23 cellular contexts compared by ENCODE assay signal in genomic region chr16:58853830-58854229, GRCh38.
DNase-seq lines count a peak whose midpoint lies in the region; ATAC-seq and TF ChIP-seq lines count a peak whose summit lies in the region.
"Had no signal": no experiment of that assay in that cellular context is flagged by ENCODE, and none has a peak within 500 bp of the region (broad histone marks: within the 10 kb centered on the region; RNA-seq: fewer than 3 reads in every experiment).

No MANE protein-coding gene starts in this region.

- ATAC-seq in GM18909 (IDR thresholded peaks at IDR 0.05; ENCODE audit: poor library complexity, unreplicated experiment) (peak; percentile 3), GM21528 (IDR thresholded peaks at IDR 0.05; ENCODE audit: low FRiP score, unreplicated experiment) (peak; percentile 2), HG03159 (IDR thresholded peaks at IDR 0.05; ENCODE audit: unreplicated experiment) (peak; percentile 14), body of pancreas (no peak), right cardiac atrium (no peak)
- peak in 1 of 2 donors; percentile 33 for ATAC-seq in natural killer cell treated with Interleukin-12 subunit alpha and Interleukin-12 subunit beta and Interleukin-15 and Interleukin-18, amount 100 ng/mL, for 72 hours
- ATAC-seq: activated CD4-positive, alpha-beta T cell treated with anti-CD3 and anti-CD28 coated beads for 36 hours; foreskin keratinocyte; left lung; pancreas had no signal

- H3K9me3 ChIP-seq in body of pancreas (no peaks in the 10 kb centered on the region), right cardiac atrium (ENCODE audit: control insufficient read depth, low read length) (no peaks in the 10 kb centered on the region)
- H3K9me3 ChIP-seq: colonic mucosa, pancreas, tibial artery had no signal

- TF ChIP-seq POLR2A in body of pancreas (IDR thresholded peaks at IDR 0.05), result no peak

- intact Hi-C loops in body of pancreas (cut with DNase I), result no loop called here
- intact Hi-C loops in right cardiac atrium (cut with DNase I), result no loop called here

- no peak overlapping the region for H3K27ac ChIP-seq in body of pancreas
- no peak overlapping the region for H3K27ac ChIP-seq in right cardiac atrium (ENCODE audit: low read length)
- H3K27ac ChIP-seq: colonic mucosa, foreskin keratinocyte, left lung, pancreas, skin epidermis, tibial artery had no signal

- peaks cover 8 to 11% of the 10 kb centered on the region in 2 donors for H3K27me3 Mint-ChIP-seq in natural killer cell treated with Interleukin-12 subunit alpha and Interleukin-12 subunit beta and Interleukin-15 and Interleukin-18, amount 100 ng/mL, for 72 hours
- H3K27me3 Mint-ChIP-seq: activated naive CD4-positive, alpha-beta T cell treated with anti-CD3 and anti-CD28 coated beads, Interleukin-2, amount 10 ng/mL, durations not matched to agents 7 days and 5 days had no signal

- no peak overlapping the region for H3K4me3 ChIP-seq in body of pancreas
- H3K4me3 ChIP-seq in right cardiac atrium (ENCODE audit: low read length), result no peak overlapping the region
- H3K4me3 ChIP-seq: colonic mucosa, left lung, pancreas, skin epidermis, tibial artery had no signal

- 46 to 65% methylated on average over 2 to 3 of the region's 3 CpGs for WGBS in body of pancreas, 2 donors
- 73% methylated on average over 3 of the region's 3 CpGs for WGBS in right cardiac atrium

- peak overlapping the region; percentile 21 to 58 for H3K27ac Mint-ChIP-seq in natural killer cell treated with Interleukin-12 subunit alpha and Interleukin-12 subunit beta and Interleukin-15 and Interleukin-18, amount 100 ng/mL, for 72 hours
- H3K27ac Mint-ChIP-seq: activated CD4-positive, alpha-beta T cell treated with anti-CD3 and anti-CD28 coated beads for 36 hours; activated naive CD4-positive, alpha-beta T cell treated with anti-CD3 and anti-CD28 coated beads, Interleukin-2, amount 10 ng/mL, durations not matched to agents 7 days and 5 days had no signal

- H3K4me1 ChIP-seq in body of pancreas (no peaks in the 10 kb centered on the region), right cardiac atrium (ENCODE audit: control insufficient read depth, insufficient read depth, low read length) (no peaks in the 10 kb centered on the region)
- H3K4me1 ChIP-seq: colonic mucosa, foreskin keratinocyte, left lung, pancreas, tibial artery had no signal

- H3K36me3 Mint-ChIP-seq in natural killer cell treated with Interleukin-12 subunit alpha and Interleukin-12 subunit beta and Interleukin-15 and Interleukin-18, amount 100 ng/mL, for 72 hours, result no peaks in the 10 kb centered on the region
- H3K36me3 Mint-ChIP-seq: activated naive CD4-positive, alpha-beta T cell treated with anti-CD3 and anti-CD28 coated beads, Interleukin-2, amount 10 ng/mL, durations not matched to agents 7 days and 5 days had no signal

- no peaks in the 10 kb centered on the region for H3K36me3 ChIP-seq in body of pancreas (replicated peaks in 1 of 2; ENCODE audit: insufficient read depth in 1 of 2, low read depth in 2 of 2)
- H3K36me3 ChIP-seq: colonic mucosa, left lung, pancreas, tibial artery had no signal

- H3K4me3 Mint-ChIP-seq in natural killer cell treated with Interleukin-12 subunit alpha and Interleukin-12 subunit beta and Interleukin-15 and Interleukin-18, amount 100 ng/mL, for 72 hours, result peak overlapping the region; percentile 14
- H3K4me3 Mint-ChIP-seq: activated CD4-positive, alpha-beta T cell treated with anti-CD3 and anti-CD28 coated beads for 36 hours; activated naive CD4-positive, alpha-beta T cell treated with anti-CD3 and anti-CD28 coated beads, Interleukin-2, amount 10 ng/mL, durations not matched to agents 7 days and 5 days had no signal

- peaks cover 16 to 20% of the 10 kb centered on the region in 2 donors for H3K4me1 Mint-ChIP-seq in natural killer cell treated with Interleukin-12 subunit alpha and Interleukin-12 subunit beta and Interleukin-15 and Interleukin-18, amount 100 ng/mL, for 72 hours (ENCODE audit: low read depth in 2 of 2)
- H3K4me1 Mint-ChIP-seq: activated CD4-positive, alpha-beta T cell treated with anti-CD3 and anti-CD28 coated beads for 36 hours; activated naive CD4-positive, alpha-beta T cell treated with anti-CD3 and anti-CD28 coated beads, Interleukin-2, amount 10 ng/mL, durations not matched to agents 7 days and 5 days had no signal

- no peak for DNase-seq in natural killer cell treated with Interleukin-12 subunit alpha and Interleukin-12 subunit beta and Interleukin-15 and Interleukin-18, amount 100 ng/mL, for 72 hours (ENCODE audit: low spot score)
- DNase-seq in GM10266 (ENCODE audit: extremely low spot score) (no peak), body of pancreas (no peak), right cardiac atrium (no peak), kidney tubule cell (ENCODE audit: low spot score) (no peak)
- DNase-seq: activated CD4-positive, alpha-beta T cell treated with anti-CD3 and anti-CD28 coated beads for 36 hours; activated CD8-positive, alpha-beta memory T cell treated with anti-CD3 and anti-CD28 coated beads, Interleukin-2, amount 50 U/mL, for 48 hours; activated naive CD4-positive, alpha-beta T cell treated with anti-CD3 and anti-CD28 coated beads, Interleukin-2, amount 10 ng/mL, durations not matched to agents 7 days and 5 days; Calu3; colonic mucosa; foreskin keratinocyte; left lung; MM.1S; NCI-H187; NCI-H446 treated with DMSO at 0.1 percent for 48 hours; OCI-M1; pancreas; stimulated activated CD4-positive, alpha-beta T cell treated with anti-CD3 and anti-CD28 coated beads, Interleukin-4, amount 100 ng/mL, for 24 hours; tibial artery had no signal

- no peaks in the 10 kb centered on the region for H3K27me3 ChIP-seq in body of pancreas
- H3K27me3 ChIP-seq in right cardiac atrium (ENCODE audit: control insufficient read depth, insufficient read depth), result no peaks in the 10 kb centered on the region
- H3K27me3 ChIP-seq: colonic mucosa, foreskin keratinocyte, left lung, pancreas, tibial artery had no signal

- no peaks in the 10 kb centered on the region for H3K9me3 Mint-ChIP-seq in natural killer cell treated with Interleukin-12 subunit alpha and Interleukin-12 subunit beta and Interleukin-15 and Interleukin-18, amount 100 ng/mL, for 72 hours
- H3K9me3 Mint-ChIP-seq: activated naive CD4-positive, alpha-beta T cell treated with anti-CD3 and anti-CD28 coated beads, Interleukin-2, amount 10 ng/mL, durations not matched to agents 7 days and 5 days had no signal

- TF ChIP-seq CTCF in GM10266 (IDR thresholded peaks at IDR 0.05; ENCODE audit: control insufficient read depth, insufficient read depth, low read depth, missing control alignments) (no peak), body of pancreas (IDR thresholded peaks at IDR 0.05) (no peak)

Comparison
In these comparisons a context has a peak if more than half of its experiments do, and no peak if none do; other contexts are left out.
1. ATAC-seq: peak in GM18909 (single experiment), GM21528 (single experiment) and HG03159 (single experiment); none in body of pancreas (single experiment) and right cardiac atrium (0 of 2).